Comparison of ENCODE assay signal across 8 cellular contexts in the genomic region with DNA sequence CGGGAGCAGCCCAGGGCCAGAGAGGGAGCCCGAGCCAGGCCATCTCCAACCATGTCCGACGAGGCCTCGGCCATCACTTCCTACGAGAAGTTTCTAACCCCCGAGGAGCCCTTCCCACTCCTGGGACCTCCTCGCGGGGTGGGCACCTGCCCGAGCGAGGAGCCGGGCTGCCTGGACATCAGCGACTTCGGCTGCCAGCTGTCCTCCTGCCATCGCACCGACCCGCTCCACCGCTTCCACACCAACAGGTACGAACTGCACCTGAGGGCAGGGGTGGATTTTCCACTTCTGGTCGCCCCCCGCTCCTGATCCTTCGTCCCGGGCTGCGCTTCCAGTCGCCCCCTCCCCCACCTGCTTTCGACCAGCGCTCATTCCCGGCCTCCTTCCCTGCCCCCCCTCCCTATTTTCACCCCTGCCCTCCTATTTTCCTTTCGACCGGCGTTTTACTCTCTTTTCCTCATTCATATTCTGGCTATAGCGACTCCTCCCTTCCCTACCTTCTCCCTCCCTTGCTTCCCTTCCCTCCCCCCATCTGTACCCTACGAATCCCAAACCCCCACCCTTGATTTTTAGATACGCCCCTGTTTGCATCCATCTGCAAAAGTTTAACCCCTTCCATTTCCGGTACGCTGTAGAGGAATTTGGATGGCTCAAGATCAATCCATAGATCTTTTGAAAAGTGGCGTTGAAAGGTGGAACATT. TPM values are rescaled to one million over a fixed set of nuclear protein-coding genes. Genes with fewer than 3 reads are reported as not detected.
DNase-seq lines count a peak whose midpoint lies in the region; ATAC-seq and TF ChIP-seq lines count a peak whose summit lies in the region.

No MANE protein-coding gene starts in this region.

- no peaks in the 10 kb centered on the region for H3K4me1 ChIP-seq in SJCRH30
- H3K4me1 ChIP-seq in prostate gland (replicated peaks): no peaks in the 10 kb centered on the region

- H3K4me3 ChIP-seq in SJCRH30 (peak overlapping the region; percentile 60), fibroblast of mammary gland (ENCODE audit: control insufficient read depth, low read depth, low read length) (peak overlapping the region; percentile 73), prostate gland (peak overlapping the region; percentile 60 to 63)

- H3K36me3 ChIP-seq in SJCRH30 (no peaks in the 10 kb centered on the region), prostate gland (no peaks in the 10 kb centered on the region)

- H3K27me3 ChIP-seq in SJCRH30 (no peaks in the 10 kb centered on the region), prostate gland (replicated peaks; ENCODE audit: insufficient read depth) (no peaks in the 10 kb centered on the region)

- H3K27ac ChIP-seq in SJCRH30: no peak overlapping the region
- peak overlapping the region; percentile 74 to 80 for H3K27ac ChIP-seq in prostate gland

- WGBS in prostate gland: 0% methylated on average over 21 of the region's 37 CpGs

- intact Hi-C loops in prostate gland (cut with DNase I): no loop called here

- TF ChIP-seq CTCF in fibroblast of mammary gland (conservative IDR thresholded peaks at IDR 0.05; ENCODE audit: control insufficient read depth, insufficient read depth, low read depth, low read length) (no peak), prostate gland (IDR thresholded peaks at IDR 0.05) (no peak)

- TF ChIP-seq POLR2A in prostate gland (IDR thresholded peaks at IDR 0.05): no peak

- H3K9me3 ChIP-seq in SJCRH30 (replicated peaks) (no peaks in the 10 kb centered on the region), prostate gland (no peaks in the 10 kb centered on the region)

- DNase-seq in NCI-H2227 (lab: John Stamatoyannopoulos, UW; ENCODE audit: unreplicated experiment): peak; percentile 28
- no peak for DNase-seq in NCI-H2227 treated with DMSO at 0.1 percent for 48 hours (lab: John Stamatoyannopoulos, UW)
- peak in 1 of 2 experiments; percentile 0 for DNase-seq in SJCRH30
- no peak for DNase-seq in fibroblast of mammary gland (ENCODE audit: low read depth)
- peak; percentile 5 for DNase-seq in prostate gland (ENCODE audit: low spot score)
- DNase-seq in SK-N-DZ (ENCODE audit: low spot score): no peak

- ATAC-seq in HG03565 (IDR thresholded peaks at IDR 0.05; ENCODE audit: unreplicated experiment): no peak
- no peak for ATAC-seq in GM21423 (IDR thresholded peaks at IDR 0.05; ENCODE audit: unreplicated experiment)

RNA-seq across cellular contexts. Expression of gene FAM199X, which starts 0.6 kb away (rescaled TPM):
- total RNA-seq in SJCRH30 (2014; rRNA removed; shearing (Covaris generic)): 7.0 and 7.4 TPM in 2 replicates
- total RNA-seq in prostate gland: 10 to 100 TPM; 22.2 to 28.5 TPM
- polyA plus RNA-seq in SK-N-DZ (2014; cell fraction: cytosol; rRNA removed): 12.0 and 13.4 TPM in 2 replicates
- 11.1 and 12.3 TPM in 2 replicates for polyA plus RNA-seq in SK-N-DZ (2014; cell fraction: nucleus; rRNA removed)

RNA-seq across cellular contexts. Expression of gene SLC25A53, which starts 10.1 kb away (rescaled TPM):
- 3.1 and 4.2 TPM in 2 replicates for total RNA-seq in SJCRH30 (2014; rRNA removed; shearing (Covaris generic))
- 10 to 100 TPM; 12.1 to 13.1 TPM for total RNA-seq in prostate gland
- 4.7 and 11.6 TPM in 2 replicates for polyA plus RNA-seq in SK-N-DZ (2014; cell fraction: cytosol; rRNA removed)
- 6.0 and 6.4 TPM in 2 replicates for polyA plus RNA-seq in SK-N-DZ (2014; cell fraction: nucleus; rRNA removed)

RNA-seq across cellular contexts. Expression of gene ZCCHC18, which starts 54.6 kb away (rescaled TPM):
- 1.1 and 1.2 TPM in 2 replicates for total RNA-seq in SJCRH30 (2014; rRNA removed; shearing (Covaris generic))
- 10 to 100 TPM in 1 of 2 donors, under 1 TPM in 1; 0.14 to 17.2 TPM for total RNA-seq in prostate gland
- polyA plus RNA-seq in SK-N-DZ (2014; cell fraction: cytosol; rRNA removed): 15.4 and 18.4 TPM in 2 replicates
- 21.5 and 22.5 TPM in 2 replicates for polyA plus RNA-seq in SK-N-DZ (2014; cell fraction: nucleus; rRNA removed)

Comparison
In these comparisons a context has a peak if more than half of its experiments do, and no peak if none do; other contexts are left out.
1. DNase-seq: peak in NCI-H2227 (single experiment) and prostate gland (single experiment); none in NCI-H2227 treated with DMSO at 0.1 percent for 48 hours (single experiment), fibroblast of mammary gland (single experiment) and SK-N-DZ (single experiment).
2. Peak in every context shown above with its lines, with median percentiles within 50 percentile points of each other: H3K4me3 ChIP-seq.